ENCODE assay signal across 10 cellular contexts in genomic region chr12:46516933-46517578, GRCh38.
DNase-seq lines count a peak whose midpoint lies in the region; ATAC-seq and TF ChIP-seq lines count a peak whose summit lies in the region.
"Had no signal": no experiment of that assay in that cellular context is flagged by ENCODE, and none has a peak within 500 bp of the region (broad histone marks: within the 10 kb centered on the region; RNA-seq: fewer than 3 reads in every experiment).

No MANE protein-coding gene starts in this region.

- H3K4me1 Mint-ChIP-seq in CD4-positive, CD25-positive, alpha-beta regulatory T cell = peaks cover 9 to 37% (median 22%) of the 10 kb centered on the region in 4 donors
- H3K4me1 Mint-ChIP-seq in activated naive CD4-positive, alpha-beta T cell treated with anti-CD3 and anti-CD28 coated beads, Interleukin-2, amount 10 ng/mL, durations not matched to agents 7 days and 5 days = peaks cover 68% of the 10 kb centered on the region

- peak overlapping the region; percentile 46 for H3K4me3 ChIP-seq in CD4-positive, CD25-positive, alpha-beta regulatory T cell (ENCODE audit: low read depth, low read length)

- DNase-seq in CD4-positive, CD25-positive, alpha-beta regulatory T cell = peak in 1 of 3 donors; percentile 72
- DNase-seq in activated naive CD4-positive, alpha-beta T cell treated with anti-CD3 and anti-CD28 coated beads, Interleukin-2, amount 10 ng/mL, durations not matched to agents 7 days and 5 days = peak; percentile 48
- DNase-seq in NCI-H1930 (lab: John Stamatoyannopoulos, UW) (no peak), COR-L47 (lab: John Stamatoyannopoulos, UW) (no peak), KG1 (lab: John Stamatoyannopoulos, UW) (no peak), caudate nucleus (lab: John Stamatoyannopoulos, UW) (no peak)
- DNase-seq: DMS153 had no signal

- H3K27ac Mint-ChIP-seq in CD4-positive, CD25-positive, alpha-beta regulatory T cell = peak overlapping the region; percentile 1 to 73 (median 57)
- H3K27ac Mint-ChIP-seq in activated naive CD4-positive, alpha-beta T cell treated with anti-CD3 and anti-CD28 coated beads, Interleukin-2, amount 10 ng/mL, durations not matched to agents 7 days and 5 days = peak overlapping the region; percentile 94

- H3K9me3 Mint-ChIP-seq in CD4-positive, CD25-positive, alpha-beta regulatory T cell = peaks cover 0 to 9% (median 0%) of the 10 kb centered on the region in 7 donors
- peaks cover 5% of the 10 kb centered on the region for H3K9me3 Mint-ChIP-seq in activated naive CD4-positive, alpha-beta T cell treated with anti-CD3 and anti-CD28 coated beads, Interleukin-2, amount 10 ng/mL, durations not matched to agents 7 days and 5 days

- no peaks in the 10 kb centered on the region for H3K27me3 ChIP-seq in CD4-positive, CD25-positive, alpha-beta regulatory T cell (ENCODE audit: control insufficient read depth, insufficient read depth, low read length)
- H3K27me3 ChIP-seq: neutrophil had no signal

- no peaks in the 10 kb centered on the region for H3K27me3 Mint-ChIP-seq in CD4-positive, CD25-positive, alpha-beta regulatory T cell
- no peaks in the 10 kb centered on the region for H3K27me3 Mint-ChIP-seq in activated naive CD4-positive, alpha-beta T cell treated with anti-CD3 and anti-CD28 coated beads, Interleukin-2, amount 10 ng/mL, durations not matched to agents 7 days and 5 days

- peak overlapping the region in 3 of 4 donors; percentile 7 to 80 (median 73) for H3K4me3 Mint-ChIP-seq in CD4-positive, CD25-positive, alpha-beta regulatory T cell
- peak overlapping the region; percentile 3 for H3K4me3 Mint-ChIP-seq in activated naive CD4-positive, alpha-beta T cell treated with anti-CD3 and anti-CD28 coated beads, Interleukin-2, amount 10 ng/mL, durations not matched to agents 7 days and 5 days

- no peak overlapping the region for H3K27ac ChIP-seq in CD4-positive, CD25-positive, alpha-beta regulatory T cell (ENCODE audit: insufficient read depth, low read length, poor library complexity, severe bottlenecking)
- no peak overlapping the region for H3K27ac ChIP-seq in caudate nucleus (ENCODE audit: low read depth, low read length)
- H3K27ac ChIP-seq: neutrophil had no signal

- peak; percentile 46 for TF ChIP-seq POLR2A in GM19099 (IDR thresholded peaks at IDR 0.05; ENCODE audit: extremely low read depth, insufficient read length, low read depth)

- no peaks in the 10 kb centered on the region for H3K9me3 ChIP-seq in CD4-positive, CD25-positive, alpha-beta regulatory T cell (ENCODE audit: control insufficient read depth in 2 of 2, low read length in 2 of 2)
- H3K9me3 ChIP-seq: neutrophil had no signal

- no peaks in the 10 kb centered on the region for H3K36me3 Mint-ChIP-seq in CD4-positive, CD25-positive, alpha-beta regulatory T cell
- H3K36me3 Mint-ChIP-seq in activated naive CD4-positive, alpha-beta T cell treated with anti-CD3 and anti-CD28 coated beads, Interleukin-2, amount 10 ng/mL, durations not matched to agents 7 days and 5 days = peaks cover 29% of the 10 kb centered on the region

- H3K36me3 ChIP-seq in CD4-positive, CD25-positive, alpha-beta regulatory T cell (ENCODE audit: control insufficient read depth, insufficient read depth, low read length) = no peaks in the 10 kb centered on the region
- H3K36me3 ChIP-seq: neutrophil had no signal

- peak; percentile 55 to 69 for ATAC-seq in CD4-positive, CD25-positive, alpha-beta regulatory T cell (ENCODE audit: low read depth in 2 of 2)
- ATAC-seq in HG03064 (IDR thresholded peaks at IDR 0.05; ENCODE audit: low read depth, unreplicated experiment) = peak; percentile 94

- H3K4me1 ChIP-seq in CD4-positive, CD25-positive, alpha-beta regulatory T cell (ENCODE audit: control insufficient read depth, insufficient read depth, low read length, poor library complexity, severe bottlenecking) = peaks cover 8% of the 10 kb centered on the region

- CTCF ChIA-PET in activated naive CD4-positive, alpha-beta T cell treated with anti-CD3 and anti-CD28 coated beads, Interleukin-2, amount 10 ng/mL, durations not matched to agents 7 days and 5 days (lab: Charles Lee) = interaction anchor here (1.0 to 1.8 kb wide), 5 partner anchors 9 to 144 kb away, joined by 3 to 10 read pairs (median 4); no protein-coding TSS in a partner anchor
